ENCODE assay signal across 8 cellular contexts in genomic region chr16:81778861-81779539, GRCh38. TPM values are rescaled to one million over a fixed set of nuclear protein-coding genes. Genes with fewer than 3 reads are reported as not detected.
A peak's percentile ranks its signal among the peaks of the same experiment; 100 is the strongest.
DNase-seq lines count a peak whose midpoint lies in the region; ATAC-seq and TF ChIP-seq lines count a peak whose summit lies in the region.

PLCG2 (plus strand) TSS chr16:81779291; CDS start chr16:81785990, 6,699 bp downstream.

- peak within 1 kb of the TSS; percentile 90 for H3K4me3 Mint-ChIP-seq in nephron progenitor cell

- H3K36me3 ChIP-seq in fibroblast of lung (ENCODE audit: control insufficient read depth, insufficient read depth, low read length): no peaks in the 10 kb centered on the region
- no peaks in the 10 kb centered on the region for H3K36me3 ChIP-seq in subcutaneous abdominal adipose tissue (ENCODE audit: control insufficient read depth in 5 of 5, insufficient read depth in 5 of 5, low read length in 5 of 5)

- peak within 1 kb of the TSS; percentile 75 for H3K4me2 ChIP-seq in fibroblast of lung (ENCODE audit: extremely low read depth, insufficient read depth, low read length)

- H3K27me3 ChIP-seq in fibroblast of lung (ENCODE audit: control insufficient read depth, insufficient read depth, low read length) (peaks cover 11% of the 10 kb centered on the region), subcutaneous abdominal adipose tissue (ENCODE audit: control insufficient read depth in 5 of 5, insufficient read depth in 4 of 5, low read length in 5 of 5) (peaks cover 0 to 13% (median 4%) of the 10 kb centered on the region in 5 donors)

- H3K27me3 Mint-ChIP-seq in nephron progenitor cell (ENCODE audit: low read depth, poor library complexity): peaks cover 73% of the 10 kb centered on the region

- H3K36me3 Mint-ChIP-seq in nephron progenitor cell (ENCODE audit: low read depth): no peaks in the 10 kb centered on the region

- peak within 1 kb of the TSS; percentile 39 for H2AFZ ChIP-seq in fibroblast of lung (ENCODE audit: low read length)

- ATAC-seq in GM18873 (IDR thresholded peaks at IDR 0.05; ENCODE audit: low FRiP score, unreplicated experiment): peak; percentile 49
- peak; percentile 66 for ATAC-seq in HG03066 (IDR thresholded peaks at IDR 0.05; ENCODE audit: low read depth, unreplicated experiment)

- no peak within 1 kb of the TSS for H3K27ac Mint-ChIP-seq in nephron progenitor cell

- H3K9ac ChIP-seq in fibroblast of lung (ENCODE audit: insufficient read depth, low read length) (no peak within 1 kb of the TSS), subcutaneous abdominal adipose tissue (ENCODE audit: low read length in 5 of 5) (peak within 1 kb of the TSS in 4 of 5 donors; percentile 60 to 76 (median 68))

- no peaks in the 10 kb centered on the region for H3K79me2 ChIP-seq in fibroblast of lung (ENCODE audit: control insufficient read depth, insufficient read depth, low read length)

- peak within 1 kb of the TSS; percentile 23 to 33 (median 24) for H3K4me3 ChIP-seq in fibroblast of lung (replicated peaks in 1 of 4; ENCODE audit: control extremely low read depth in 1 of 4, insufficient read depth in 1 of 4, low read depth in 3 of 4, low read length in 4 of 4)
- peak within 1 kb of the TSS; percentile 61 to 85 (median 74) for H3K4me3 ChIP-seq in subcutaneous abdominal adipose tissue (ENCODE audit: low read depth in 1 of 5, low read length in 5 of 5)

- H3K27ac ChIP-seq in fibroblast of lung (ENCODE audit: insufficient read depth, low read length) (no peak within 1 kb of the TSS), subcutaneous abdominal adipose tissue (ENCODE audit: low read depth, low read length) (no peak within 1 kb of the TSS)

- H4K20me1 ChIP-seq in fibroblast of lung (ENCODE audit: control insufficient read depth, extremely low read depth, insufficient read depth, low read length): no peaks in the 10 kb centered on the region

- H3K4me1 ChIP-seq in fibroblast of lung (ENCODE audit: control insufficient read depth, extremely low read depth, insufficient read depth, low read length) (no peaks in the 10 kb centered on the region), subcutaneous abdominal adipose tissue (ENCODE audit: control insufficient read depth in 5 of 5, insufficient read depth in 5 of 5, low read length in 5 of 5) (peaks cover 5 to 33% (median 19%) of the 10 kb centered on the region in 5 donors)

- peaks cover 14% of the 10 kb centered on the region for H3K9me3 Mint-ChIP-seq in nephron progenitor cell

- peak; percentile 84 for DNase-seq in AG08396 (ENCODE audit: low spot score)
- DNase-seq in NOMO-1 treated with dmso at 0.1 percent for 144 hours (lab: John Stamatoyannopoulos, UW; ENCODE audit: unreplicated experiment): peak; percentile 63
- peak; percentile 44 for DNase-seq in activated T-cell treated with anti-CD3 and anti-CD28 coated beads for 4 hours
- peak; percentile 3 to 38 for DNase-seq in fibroblast of lung (ENCODE audit: low read depth in 2 of 2)
- DNase-seq in nephron progenitor cell: peak; percentile 86

- peaks cover 34% of the 10 kb centered on the region for H3K4me1 Mint-ChIP-seq in nephron progenitor cell

- TF ChIP-seq CTCF in fibroblast of lung (conservative IDR thresholded peaks at IDR 0.05 in 1 of 2, IDR thresholded peaks at IDR 0.05 in 1 of 2; ENCODE audit: low read depth in 1 of 2, low read length in 2 of 2) (no peak), nephron progenitor cell (IDR thresholded peaks at IDR 0.05) (no peak)

- H3K9me3 ChIP-seq in fibroblast of lung (ENCODE audit: control insufficient read depth, insufficient read depth, low read depth, low read length) (no peaks in the 10 kb centered on the region), subcutaneous abdominal adipose tissue (ENCODE audit: control insufficient read depth in 5 of 5, low read length in 5 of 5) (no peaks in the 10 kb centered on the region)

RNA-seq across cellular contexts. Expression of gene PLCG2, which starts in this region (rescaled TPM):
- total RNA-seq in fibroblast of lung: 0.66 and 0.77 TPM in 2 replicates
- 0.27 and 0.53 TPM in 2 replicates for polyA plus RNA-seq in fibroblast of lung
- polyA plus RNA-seq in fibroblast of lung (2012): 0.33 and 0.35 TPM in 2 replicates
- 0.96 TPM in 1 of 2 replicates, not detected in the other for polyA minus RNA-seq in fibroblast of lung (ENCODE audit: low replicate concordance)

Comparison
In these comparisons a context has a peak if more than half of its experiments do, and no peak if none do; other contexts are left out.
1. Peak in DNase-seq, H3K4me3 ChIP-seq and H3K4me2 ChIP-seq in fibroblast of lung; RNA of the gene not detected or under 1 TPM.
2. DNase-seq: peak in every context shown above with its lines; median percentile 86 in nephron progenitor cell; 84 in AG08396; 63 in NOMO-1 treated with dmso at 0.1 percent for 144 hours; 44 in activated T-cell treated with anti-CD3 and anti-CD28 coated beads for 4 hours; 20 in fibroblast of lung.